ENCODE assay signal across 8 cellular contexts in genomic region chr9:4762889-4763521, GRCh38. TPM values are rescaled to one million over a fixed set of nuclear protein-coding genes. Genes with fewer than 3 reads are reported as not detected.
A peak's percentile ranks its signal among the peaks of the same experiment; 100 is the strongest.
DNase-seq lines count a peak whose midpoint lies in the region; ATAC-seq, FAIRE-seq and TF ChIP-seq lines count a peak whose summit lies in the region.

No MANE protein-coding gene starts in this region.

- H3K9me2 ChIP-seq in SK-N-SH, result no peaks in the 10 kb centered on the region

- H3K4me3 Mint-ChIP-seq in neural progenitor cell, result peak overlapping the region; percentile 67

- CTCF ChIA-PET in SK-N-SH (lab: Yijun Ruan, JAX), result interaction anchor here (0.6 to 8.0 kb wide), 43 partner anchors 8 to 1196 kb away, joined by 3 to 102 read pairs (median 3); partner anchors contain the start of genes JAK2 and RCL1

- 82% methylated on average over 14 of the region's 14 CpGs for WGBS in SK-N-SH (ENCODE audit: low lambda C conversion rate)

- H3K27me3 ChIP-seq in SK-N-SH (ENCODE audit: insufficient read depth) (no peaks in the 10 kb centered on the region), neural progenitor cell (no peaks in the 10 kb centered on the region)

- no peaks in the 10 kb centered on the region; the same call in 1 of the 2 replicates for H3K9me3 ChIP-seq in SK-N-SH
- H3K9me3 ChIP-seq in neural progenitor cell (ENCODE audit: low read depth), result no peaks in the 10 kb centered on the region

- POLR2A ChIA-PET in SK-N-SH (lab: Yijun Ruan, JAX), result no interaction called here

- H3K36me3 Mint-ChIP-seq in neural progenitor cell, result no peaks in the 10 kb centered on the region

- H3K4me2 ChIP-seq in SK-N-SH, result no peak overlapping the region
- peak overlapping the region; percentile 56 for H3K4me2 ChIP-seq in neural progenitor cell

- peaks cover 7 to 8% of the 10 kb centered on the region in 2 experiments; a peak in 3 of 4 replicates for H3K4me1 ChIP-seq in SK-N-SH (ENCODE audit: control insufficient read depth in 1 of 2, insufficient read depth in 2 of 2, low read depth in 1 of 2, low read length in 1 of 2)
- peaks cover 12% of the 10 kb centered on the region for H3K4me1 ChIP-seq in neural progenitor cell

- peaks cover 4% of the 10 kb centered on the region for H3K27me3 Mint-ChIP-seq in neural progenitor cell (ENCODE audit: insufficient read depth, low read depth)

- H4K20me1 ChIP-seq in SK-N-SH (ENCODE audit: insufficient read depth) (no peaks in the 10 kb centered on the region), neural progenitor cell (ENCODE audit: low read depth) (no peaks in the 10 kb centered on the region)

- no peak for TF ChIP-seq CTCF in SK-N-SH (IDR thresholded peaks at IDR 0.05)
- no peak for TF ChIP-seq CTCF in neural progenitor cell (IDR thresholded peaks at IDR 0.05)
- no peak for TF ChIP-seq CTCF in D721Med (IDR thresholded peaks at IDR 0.05; ENCODE audit: insufficient read depth, missing control alignments)

- peak; percentile 16 for ATAC-seq in HG02623 (IDR thresholded peaks at IDR 0.05; ENCODE audit: unreplicated experiment)

- H3K36me3 ChIP-seq in SK-N-SH (replicated peaks in 1 of 2; ENCODE audit: control insufficient read depth in 1 of 2, insufficient read depth in 2 of 2, low read length in 1 of 2), result no peaks in the 10 kb centered on the region
- no peaks in the 10 kb centered on the region for H3K36me3 ChIP-seq in neural progenitor cell

- H3F3A ChIP-seq in SK-N-SH (replicated peaks; ENCODE audit: insufficient read depth) (no peaks in the 10 kb centered on the region), neural progenitor cell (ENCODE audit: low read depth) (peaks cover 7% of the 10 kb centered on the region)

- H3K4me3 ChIP-seq in GM08714 (ENCODE audit: low read length) (peak overlapping the region; percentile 53; the same call in 1 of the 2 replicates), SK-N-SH (ENCODE audit: low read depth in 2 of 2, low read length in 1 of 2) (peak overlapping the region in 1 of 2 experiments; percentile 38; a peak in 1 of 4 replicates), neural progenitor cell (no peak overlapping the region)

- H3K27ac Mint-ChIP-seq in neural progenitor cell, result peak overlapping the region; percentile 18

- TF ChIP-seq RAD21 in SK-N-SH (IDR thresholded peaks at IDR 0.05; ENCODE audit: low read length), result no peak

- FAIRE-seq in D721Med (lab: Jason Lieb, UNC), result no peak
- FAIRE-seq in RCC 7860 (lab: Jason Lieb, UNC), result no peak

- DNase-seq in SK-N-SH, result peak; percentile 16
- peak; percentile 26 for DNase-seq in fibroblast of peridontal ligament (ENCODE audit: extremely low read depth)
- DNase-seq in neural progenitor cell (ENCODE audit: low spot score), result peak; percentile 82
- DNase-seq in D721Med (ENCODE audit: insufficient read length, low spot score), result no peak
- DNase-seq in RCC 7860 (ENCODE audit: low spot score), result no peak
- DNase-seq in NCI-H187 (lab: John Stamatoyannopoulos, UW), result no peak

- H3K79me2 ChIP-seq in SK-N-SH (ENCODE audit: insufficient read depth), result no peaks in the 10 kb centered on the region
- no peaks in the 10 kb centered on the region for H3K79me2 ChIP-seq in neural progenitor cell (ENCODE audit: low read depth)

- H2AFZ ChIP-seq in SK-N-SH (ENCODE audit: low read depth), result peak overlapping the region; percentile 38; the same call in 1 of the 2 replicates
- H2AFZ ChIP-seq in neural progenitor cell (replicated peaks), result peak overlapping the region; percentile 73

- H3K27ac ChIP-seq in SK-N-SH (ENCODE audit: low read depth in 2 of 2, low read length in 1 of 2) (no peak overlapping the region), neural progenitor cell (no peak overlapping the region)

- H3K9me3 Mint-ChIP-seq in neural progenitor cell, result no peaks in the 10 kb centered on the region

- TF ChIP-seq EP300 in SK-N-SH (IDR thresholded peaks at IDR 0.05; ENCODE audit: borderline replicate concordance in 1 of 2, low read depth in 1 of 2, low read length in 1 of 2), result no peak

- H3K4me1 Mint-ChIP-seq in neural progenitor cell, result peaks cover 18% of the 10 kb centered on the region

- H3K9ac ChIP-seq in SK-N-SH, result no peak overlapping the region
- H3K9ac ChIP-seq in neural progenitor cell, result no peak overlapping the region

TF ChIP-seq in SK-N-SH, 30 proteins besides CTCF, POLR2A, EP300 and RAD21:
- TF ChIP-seq TEAD4 (IDR thresholded peaks at IDR 0.05; ENCODE audit: borderline replicate concordance, insufficient read depth) (no peak), GATA2 (CRISPR knock-in tag; IDR thresholded peaks at IDR 0.05) (no peak)
- TF ChIP-seq, protein P1, sequence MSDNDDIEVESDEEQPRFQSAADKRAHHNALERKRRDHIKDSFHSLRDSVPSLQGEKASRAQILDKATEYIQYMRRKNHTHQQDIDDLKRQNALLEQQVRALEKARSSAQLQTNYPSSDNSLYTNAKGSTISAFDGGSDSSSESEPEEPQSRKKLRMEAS (IDR thresholded peaks at IDR 0.05; ENCODE audit: low read depth), result no peak

RNA-seq across cellular contexts. Expression of gene AK3, which starts 22.0 kb away (rescaled TPM):
- 20.6 and 30.8 TPM in 2 replicates for polyA plus RNA-seq in SK-N-SH (2012; rRNA removed)
- 33.5 and 41.1 TPM in 2 replicates for polyA plus RNA-seq in SK-N-SH (2012; cell fraction: cytosol; rRNA removed)
- 13.6 and 32.3 TPM in 2 replicates for polyA plus RNA-seq in SK-N-SH (2012; cell fraction: nucleus; rRNA removed)
- total RNA-seq in neural progenitor cell (ENCODE audit: low replicate concordance), result 33.9 and 54.8 TPM in 2 replicates

RNA-seq across cellular contexts. Expression of gene RCL1, which starts 29.7 kb away (rescaled TPM):
- polyA plus RNA-seq in SK-N-SH (2012; rRNA removed), result 18.4 and 18.6 TPM in 2 replicates
- 16.3 and 17.0 TPM in 2 replicates for polyA plus RNA-seq in SK-N-SH (2012; cell fraction: cytosol; rRNA removed)
- 18.0 and 22.4 TPM in 2 replicates for polyA plus RNA-seq in SK-N-SH (2012; cell fraction: nucleus; rRNA removed)
- total RNA-seq in neural progenitor cell (ENCODE audit: low replicate concordance), result 17.9 and 19.5 TPM in 2 replicates

Comparison
In these comparisons a context has a peak if more than half of its experiments do, and no peak if none do; other contexts are left out.
1. DNase-seq: peak in SK-N-SH (single experiment), fibroblast of peridontal ligament (single experiment) and neural progenitor cell (single experiment); none in D721Med (single experiment), RCC 7860 (single experiment) and NCI-H187 (0 of 2).